Comparison of ENCODE assay signal across 27 cellular contexts in genomic region chr10:79258894-79259293, GRCh38.
DNase-seq lines count a peak whose midpoint lies in the region; ATAC-seq and TF ChIP-seq lines count a peak whose summit lies in the region.
"Had no signal": no experiment of that assay in that cellular context is flagged by ENCODE, and none has a peak within 500 bp of the region (broad histone marks: within the 10 kb centered on the region; RNA-seq: fewer than 3 reads in every experiment).

No MANE protein-coding gene starts in this region.

- H3K36me3 ChIP-seq in HEK293 (ENCODE audit: control insufficient read depth in 2 of 2, insufficient read depth in 1 of 2, low read length in 2 of 2) (peaks cover 0 to 3% of the 10 kb centered on the region in 2 experiments; a peak in 1 of 3 replicates), OCI-LY3 (replicated peaks; ENCODE audit: low read depth, low read length) (no peaks in the 10 kb centered on the region)

- TF ChIP-seq CTCF in HEK293 (tag by site-specific recombination; IDR thresholded peaks at IDR 0.05) (no peak), OCI-LY3 (IDR thresholded peaks at IDR 0.05; ENCODE audit: low read depth, low read length) (no peak), chondrocyte (IDR thresholded peaks at IDR 0.05) (no peak)

- H3K27ac ChIP-seq in HEK293 (ENCODE audit: extremely low read depth, low read depth, low read length) (no peak overlapping the region), OCI-LY3 (ENCODE audit: low read length) (no peak overlapping the region)
- H3K27ac ChIP-seq: parathyroid adenoma had no signal

- POLR2A ChIA-PET in HEK293 (lab: Yijun Ruan, JAX), result no interaction called here

- H3K4me1 ChIP-seq in HEK293 (ENCODE audit: control insufficient read depth, insufficient read depth, low read length) (peaks cover 4% of the 10 kb centered on the region; the same call in 1 of the 2 replicates), OCI-LY3 (ENCODE audit: low read length) (peaks cover 31% of the 10 kb centered on the region)

- peaks cover 67% of the 10 kb centered on the region for H3K79me2 ChIP-seq in OCI-LY3 (ENCODE audit: low read length)

- ATAC-seq in stimulated activated effector memory CD8-positive, alpha-beta T cell treated with anti-CD3 and anti-CD28 coated beads, Interleukin-12 subunit alpha, Interleukin-12 subunit beta, amount 100 ng/mL, for 72 hours, result no peak
- no peak for ATAC-seq in activated T-cell treated with anti-CD3 and anti-CD28 coated beads, Interleukin-2, amount 50 U/mL, for 4 hours
- ATAC-seq: heart left ventricle; naive thymus-derived CD4-positive, alpha-beta T cell; sciatic nerve had no signal

- H3K36me3 Mint-ChIP-seq in immature natural killer cell, result peaks cover 0 to 5% (median 0%) of the 10 kb centered on the region in 3 donors
- peaks cover 46% of the 10 kb centered on the region for H3K36me3 Mint-ChIP-seq in stimulated activated effector memory CD8-positive, alpha-beta T cell treated with anti-CD3 and anti-CD28 coated beads, Interleukin-12 subunit alpha, Interleukin-12 subunit beta, amount 100 ng/mL, for 72 hours
- peaks cover 4% of the 10 kb centered on the region for H3K36me3 Mint-ChIP-seq in chondrocyte (ENCODE audit: low read depth)
- H3K36me3 Mint-ChIP-seq in activated T-cell treated with anti-CD3 and anti-CD28 coated beads, Interleukin-2, amount 50 U/mL, for 4 hours (ENCODE audit: insufficient read depth), result peaks cover 2% of the 10 kb centered on the region
- H3K36me3 Mint-ChIP-seq: activated naive CD8-positive, alpha-beta T cell treated with anti-CD3 and anti-CD28 coated beads for 36 hours; CD8-positive, alpha-beta memory T cell had no signal

- peak overlapping the region; percentile 36 for H3K4me2 ChIP-seq in OCI-LY3 (ENCODE audit: low read length)

- H3K27me3 Mint-ChIP-seq in immature natural killer cell (ENCODE audit: low read depth in 3 of 3) (peaks cover 0 to 3% (median 0%) of the 10 kb centered on the region in 3 donors), chondrocyte (ENCODE audit: low read depth) (no peaks in the 10 kb centered on the region)
- no peaks in the 10 kb centered on the region for H3K27me3 Mint-ChIP-seq in activated T-cell treated with anti-CD3 and anti-CD28 coated beads, Interleukin-2, amount 50 U/mL, for 4 hours (ENCODE audit: low read depth)
- H3K27me3 Mint-ChIP-seq: activated naive CD8-positive, alpha-beta T cell treated with anti-CD3 and anti-CD28 coated beads for 36 hours; CD8-positive, alpha-beta memory T cell; naive thymus-derived CD4-positive, alpha-beta T cell had no signal

- peaks cover 90% of the 10 kb centered on the region; the same call in 1 of the 2 replicates for H4K20me1 ChIP-seq in OCI-LY3 (ENCODE audit: insufficient read depth, low read length)

- H2AFZ ChIP-seq in OCI-LY3 (ENCODE audit: low read depth, low read length), result no peak overlapping the region
- H2AFZ ChIP-seq: parathyroid adenoma had no signal

- H3K9me3 Mint-ChIP-seq in immature natural killer cell (no peaks in the 10 kb centered on the region), chondrocyte (ENCODE audit: low read depth) (no peaks in the 10 kb centered on the region)
- no peaks in the 10 kb centered on the region for H3K9me3 Mint-ChIP-seq in stimulated activated effector memory CD8-positive, alpha-beta T cell treated with anti-CD3 and anti-CD28 coated beads, Interleukin-12 subunit alpha, Interleukin-12 subunit beta, amount 100 ng/mL, for 72 hours
- no peaks in the 10 kb centered on the region for H3K9me3 Mint-ChIP-seq in activated T-cell treated with anti-CD3 and anti-CD28 coated beads, Interleukin-2, amount 50 U/mL, for 4 hours
- H3K9me3 Mint-ChIP-seq: activated naive CD8-positive, alpha-beta T cell treated with anti-CD3 and anti-CD28 coated beads for 36 hours; activated T-helper 2 cell treated with anti-CD3 and anti-CD28 coated beads, Interferon-gamma antibody, Interleukin-2, Interleukin-4, amounts not matched to agents 10 μg/mL and 5 μg/mL and 100 μg/mL, durations not matched to agents 14 hours and 24 hours and 36 hours; CD8-positive, alpha-beta memory T cell had no signal

- DNase-seq in immature natural killer cell (no peak), chondrocyte (ENCODE audit: low spot score) (no peak), pons (ENCODE audit: low spot score) (no peak), cerebellar cortex (ENCODE audit: low spot score) (no peak)
- DNase-seq in stimulated activated effector memory CD8-positive, alpha-beta T cell treated with anti-CD3 and anti-CD28 coated beads, Interleukin-12 subunit alpha, Interleukin-12 subunit beta, amount 100 ng/mL, for 72 hours (ENCODE audit: low spot score in 2 of 2), result no peak
- DNase-seq in activated T-cell treated with anti-CD3 and anti-CD28 coated beads, Interleukin-2, amount 50 U/mL, for 4 hours, result no peak
- DNase-seq: activated CD4-positive, alpha-beta T cell treated with anti-CD3 and anti-CD28 coated beads, Interleukin-2, amount 50 U/mL, for 48 hours; activated CD4-positive, CD25-positive, alpha-beta regulatory T cell; activated CD8-positive, alpha-beta memory T cell treated with anti-CD3 and anti-CD28 coated beads, Interleukin-2, amount 50 U/mL, for 4 hours; activated naive CD8-positive, alpha-beta T cell treated with anti-CD3 and anti-CD28 coated beads for 36 hours; CD8-positive, alpha-beta memory T cell; cerebellar nuclear complex; erythroblast; GF-D8; heart left ventricle; mesendoderm; naive thymus-derived CD4-positive, alpha-beta T cell; NCI-H1048; NCI-H187; NCI-H69; OCI-M1; trophoblast cell had no signal

- H3K4me3 Mint-ChIP-seq in immature natural killer cell, result peak overlapping the region in 4 of 5 donors; percentile 37 to 75 (median 47)
- no peak overlapping the region for H3K4me3 Mint-ChIP-seq in stimulated activated effector memory CD8-positive, alpha-beta T cell treated with anti-CD3 and anti-CD28 coated beads, Interleukin-12 subunit alpha, Interleukin-12 subunit beta, amount 100 ng/mL, for 72 hours
- H3K4me3 Mint-ChIP-seq in chondrocyte (ENCODE audit: unreplicated experiment), result no peak overlapping the region
- H3K4me3 Mint-ChIP-seq in activated T-cell treated with anti-CD3 and anti-CD28 coated beads, Interleukin-2, amount 50 U/mL, for 4 hours, result no peak overlapping the region
- H3K4me3 Mint-ChIP-seq: activated naive CD8-positive, alpha-beta T cell treated with anti-CD3 and anti-CD28 coated beads for 36 hours; naive thymus-derived CD4-positive, alpha-beta T cell had no signal

- H3K9me3 ChIP-seq in HEK293 (ENCODE audit: control insufficient read depth, insufficient read depth, low read depth, low read length) (no peaks in the 10 kb centered on the region), OCI-LY3 (ENCODE audit: insufficient read depth, low read length) (no peaks in the 10 kb centered on the region)
- H3K9me3 ChIP-seq: heart left ventricle had no signal

- H3K4me1 Mint-ChIP-seq in immature natural killer cell, result peaks cover 60 to 78% of the 10 kb centered on the region in 2 donors
- H3K4me1 Mint-ChIP-seq in stimulated activated effector memory CD8-positive, alpha-beta T cell treated with anti-CD3 and anti-CD28 coated beads, Interleukin-12 subunit alpha, Interleukin-12 subunit beta, amount 100 ng/mL, for 72 hours, result peaks cover 70% of the 10 kb centered on the region
- peaks cover under 1% of the 10 kb centered on the region for H3K4me1 Mint-ChIP-seq in chondrocyte (ENCODE audit: low read depth)
- H3K4me1 Mint-ChIP-seq in activated T-cell treated with anti-CD3 and anti-CD28 coated beads, Interleukin-2, amount 50 U/mL, for 4 hours (ENCODE audit: low read depth), result peaks cover 2% of the 10 kb centered on the region

- H3K4me3 ChIP-seq in HEK293 (ENCODE audit: low read depth, low read length) (no peak overlapping the region), OCI-LY3 (ENCODE audit: low read length) (no peak overlapping the region)
- H3K4me3 ChIP-seq: heart left ventricle had no signal

- CTCF ChIA-PET in HEK293 (lab: Yijun Ruan, JAX), result no interaction called here

- no peak overlapping the region for H3K9ac ChIP-seq in OCI-LY3 (ENCODE audit: low read length)
- H3K9ac ChIP-seq: parathyroid adenoma had no signal

- H3K27me3 ChIP-seq in OCI-LY3 (ENCODE audit: low read depth, low read length), result no peaks in the 10 kb centered on the region
- H3K27me3 ChIP-seq: heart left ventricle had no signal

- H3K27ac Mint-ChIP-seq in immature natural killer cell (peak overlapping the region in 5 of 6 donors; percentile 39 to 83 (median 62)), chondrocyte (ENCODE audit: unreplicated experiment) (no peak overlapping the region)
- peak overlapping the region; percentile 66 for H3K27ac Mint-ChIP-seq in stimulated activated effector memory CD8-positive, alpha-beta T cell treated with anti-CD3 and anti-CD28 coated beads, Interleukin-12 subunit alpha, Interleukin-12 subunit beta, amount 100 ng/mL, for 72 hours
- H3K27ac Mint-ChIP-seq: activated naive CD8-positive, alpha-beta T cell treated with anti-CD3 and anti-CD28 coated beads for 36 hours; activated T-helper 2 cell treated with anti-CD3 and anti-CD28 coated beads, Interferon-gamma antibody, Interleukin-2, Interleukin-4, amounts not matched to agents 10 μg/mL and 5 μg/mL and 100 μg/mL, durations not matched to agents 14 hours and 24 hours and 36 hours had no signal

TF ChIP-seq in HEK293, 187 proteins besides CTCF, POLR2A, EP300 and RAD21:
- no peak for TF ChIP-seq ZNF2 (tag by site-specific recombination; IDR thresholded peaks at IDR 0.05)
- no peak for TF ChIP-seq SP3 (tag by site-specific recombination; IDR thresholded peaks at IDR 0.05)
- peak; percentile 44; the same call in 1 of the 2 replicates for TF ChIP-seq ZIC2 (tag by site-specific recombination; IDR thresholded peaks at IDR 0.05)
- TF ChIP-seq ZNF114 (tag by site-specific recombination; IDR thresholded peaks at IDR 0.05), result no peak
- TF ChIP-seq ZNF621 (tag by site-specific recombination; IDR thresholded peaks at IDR 0.05), result no peak
- TF ChIP-seq GLIS1 (tag by site-specific recombination; IDR thresholded peaks at IDR 0.05), result peak; percentile 94

Comparison
In these comparisons a context has a peak if more than half of its experiments do, and no peak if none do; other contexts are left out.
1. H3K4me3 Mint-ChIP-seq: peak in immature natural killer cell (4 of 5); none in stimulated activated effector memory CD8-positive, alpha-beta T cell treated with anti-CD3 and anti-CD28 coated beads, Interleukin-12 subunit alpha, Interleukin-12 subunit beta, amount 100 ng/mL, for 72 hours (single experiment), chondrocyte (single experiment) and activated T-cell treated with anti-CD3 and anti-CD28 coated beads, Interleukin-2, amount 50 U/mL, for 4 hours (single experiment).